ENCODE assay signal across 11 cellular contexts in genomic region chrX:40100537-40101429, GRCh38. TPM values are rescaled to one million over a fixed set of nuclear protein-coding genes. Genes with fewer than 3 reads are reported as not detected.
A peak's percentile ranks its signal among the peaks of the same experiment; 100 is the strongest.
DNase-seq lines count a peak whose midpoint lies in the region; ATAC-seq and TF ChIP-seq lines count a peak whose summit lies in the region.
"Had no signal": no experiment of that assay in that cellular context is flagged by ENCODE, and none has a peak within 500 bp of the region (broad histone marks: within the 10 kb centered on the region; RNA-seq: fewer than 3 reads in every experiment).

No MANE protein-coding gene starts in this region.

- H3K27me3 ChIP-seq in HCT116 (ENCODE audit: insufficient read depth, low read length): no peaks in the 10 kb centered on the region
- 0 out of 2 replicates have a peak, but pooled peaks cover 6% of the 10 kb centered on the region for H3K27me3 ChIP-seq in OCI-LY3 (ENCODE audit: low read depth, low read length)
- peaks cover 0 to 37% (median 2%) of the 10 kb centered on the region in 4 donors for H3K27me3 ChIP-seq in esophagus muscularis mucosa

- no peaks in the 10 kb centered on the region for H3K27me3 Mint-ChIP-seq in stimulated activated naive B cell treated with anti-CD40 and anti-IgM and Interleukin-4, amounts not matched to agents 10 μg/mL and 1 μg/mL and 100 μg/mL, for 72 hours
- H3K27me3 Mint-ChIP-seq: activated naive CD8-positive, alpha-beta T cell treated with anti-CD3 and anti-CD28 coated beads, Interleukin-2, amount 10 ng/mL, durations not matched to agents 7 days and 5 days had no signal

- peaks cover 24 to 42% of the 10 kb centered on the region in 2 experiments for H3K4me1 ChIP-seq in HCT116 (ENCODE audit: control insufficient read depth in 1 of 2, insufficient read depth in 2 of 2, low read length in 2 of 2)
- peaks cover 28% of the 10 kb centered on the region for H3K4me1 ChIP-seq in OCI-LY3 (ENCODE audit: low read length)
- peaks cover 10 to 85% (median 34%) of the 10 kb centered on the region in 4 donors for H3K4me1 ChIP-seq in esophagus muscularis mucosa

- H2AFZ ChIP-seq in HCT116 (ENCODE audit: low read depth, low read length, poor library complexity, severe bottlenecking): no peak overlapping the region
- H2AFZ ChIP-seq in OCI-LY3 (ENCODE audit: low read depth, low read length): no peak overlapping the region

- RAD21 ChIA-PET in HCT116 (lab: Charles Lee; ENCODE audit: low non-redundant PET in 1 of 2, low total read pairs in 2 of 2, uncharacterized antibody in 2 of 2, unreplicated experiment in 2 of 2): no interaction called here

- H3K36me3 Mint-ChIP-seq in stimulated activated naive B cell treated with anti-CD40 and anti-IgM and Interleukin-4, amounts not matched to agents 10 μg/mL and 1 μg/mL and 100 μg/mL, for 72 hours: peaks cover 4 to 7% of the 10 kb centered on the region in 2 donors
- H3K36me3 Mint-ChIP-seq: activated naive CD8-positive, alpha-beta T cell treated with anti-CD3 and anti-CD28 coated beads, Interleukin-2, amount 10 ng/mL, durations not matched to agents 7 days and 5 days had no signal

- ATAC-seq in HCT116: no peak
- no peak for ATAC-seq in stimulated activated naive B cell treated with anti-CD40 and anti-IgM and Interleukin-4, amounts not matched to agents 10 μg/mL and 1 μg/mL and 100 μg/mL, for 72 hours (replicated peaks)
- ATAC-seq: activated CD8-positive, alpha-beta T cell treated with anti-CD3 and anti-CD28 coated beads, Interleukin-2, amount 10 ng/mL, durations not matched to agents 7 days and 5 days; stimulated activated effector memory CD8-positive, alpha-beta T cell treated with anti-CD3 and anti-CD28 coated beads, Interleukin-12 subunit alpha, Interleukin-12 subunit beta, amount 100 ng/mL, for 72 hours had no signal

- intact Hi-C loops in HCT116 (cut with micrococcal nuclease): no loop called here
- intact Hi-C loops in esophagus muscularis mucosa (cut with DNase I): no loop called here

- no peaks in the 10 kb centered on the region for H4K20me1 ChIP-seq in HCT116 (ENCODE audit: insufficient read depth)
- peaks cover 10% of the 10 kb centered on the region; the same call in 1 of the 2 replicates for H4K20me1 ChIP-seq in OCI-LY3 (ENCODE audit: insufficient read depth, low read length)

- peaks cover 69% of the 10 kb centered on the region for H3K79me2 ChIP-seq in HCT116 (ENCODE audit: insufficient read depth, low read length)
- peaks cover 23% of the 10 kb centered on the region for H3K79me2 ChIP-seq in OCI-LY3 (ENCODE audit: low read length)

- no peaks in the 10 kb centered on the region for H3K9me2 ChIP-seq in HCT116 (ENCODE audit: insufficient read depth)

- peak overlapping the region; percentile 80 for H3K9ac ChIP-seq in HCT116 (ENCODE audit: low read length)
- H3K9ac ChIP-seq in OCI-LY3 (ENCODE audit: low read length): peak overlapping the region; percentile 48

- CTCF ChIA-PET in HCT116 (lab: Charles Lee): no interaction called here

- H3K9me3 ChIP-seq in HCT116 (ENCODE audit: control insufficient read depth in 1 of 2, insufficient read depth in 1 of 2, low read depth in 1 of 2, low read length in 2 of 2) (no peaks in the 10 kb centered on the region), OCI-LY3 (ENCODE audit: insufficient read depth, low read length) (no peaks in the 10 kb centered on the region), esophagus muscularis mucosa (no peaks in the 10 kb centered on the region)

- no peak for TF ChIP-seq POLR2A in HCT116 (IDR thresholded peaks at IDR 0.05; ENCODE audit: borderline replicate concordance, extremely low read depth, insufficient read depth, insufficient read length)
- TF ChIP-seq POLR2A in esophagus muscularis mucosa (IDR thresholded peaks at IDR 0.05; ENCODE audit: low read depth): no peak

- H3K4me2 ChIP-seq in HCT116 (ENCODE audit: low read length): peak overlapping the region; percentile 87
- H3K4me2 ChIP-seq in OCI-LY3 (ENCODE audit: low read length): peak overlapping the region; percentile 81

- no TSS peak for BruUV-seq in HCT116 (replicated peaks; lab: Mats Ljungman, UMichigan)

- WGBS in esophagus muscularis mucosa: 50% methylated on average over 31 of the region's 31 CpGs

- H3K27ac Mint-ChIP-seq in stimulated activated naive B cell treated with anti-CD40 and anti-IgM and Interleukin-4, amounts not matched to agents 10 μg/mL and 1 μg/mL and 100 μg/mL, for 72 hours: peak overlapping the region; percentile 94

- H3K4me3 Mint-ChIP-seq in stimulated activated naive B cell treated with anti-CD40 and anti-IgM and Interleukin-4, amounts not matched to agents 10 μg/mL and 1 μg/mL and 100 μg/mL, for 72 hours: peak overlapping the region in 1 of 2 donors; percentile 65
- H3K4me3 Mint-ChIP-seq: activated naive CD8-positive, alpha-beta T cell treated with anti-CD3 and anti-CD28 coated beads, Interleukin-2, amount 10 ng/mL, durations not matched to agents 7 days and 5 days had no signal

- TF ChIP-seq EP300 in esophagus muscularis mucosa (IDR thresholded peaks at IDR 0.05): no peak

- DNase-seq in HCT116 (ENCODE audit: low read depth, low spot score) (no peak), esophagus muscularis mucosa (ENCODE audit: extremely low spot score) (no peak), NCI-H1417 treated with DMSO at 0.1 percent for 48 hours (lab: John Stamatoyannopoulos, UW) (no peak), NCI-H1092 treated with DMSO at 0.1 percent for 48 hours (lab: John Stamatoyannopoulos, UW) (no peak), mucosa of gallbladder (ENCODE audit: low spot score) (no peak)
- no peak for DNase-seq in stimulated activated naive B cell treated with anti-CD40 and anti-IgM and Interleukin-4, amounts not matched to agents 10 μg/mL and 1 μg/mL and 100 μg/mL, for 72 hours
- DNase-seq: activated CD8-positive, alpha-beta T cell treated with anti-CD3 and anti-CD28 coated beads, Interleukin-2, amount 10 ng/mL, durations not matched to agents 7 days and 5 days; activated naive CD8-positive, alpha-beta T cell treated with anti-CD3 and anti-CD28 coated beads, Interleukin-2, amount 10 ng/mL, durations not matched to agents 7 days and 5 days; NCI-H446 treated with DMSO at 0.1 percent for 48 hours had no signal

- H3K9me3 Mint-ChIP-seq in stimulated activated naive B cell treated with anti-CD40 and anti-IgM and Interleukin-4, amounts not matched to agents 10 μg/mL and 1 μg/mL and 100 μg/mL, for 72 hours: no peaks in the 10 kb centered on the region
- H3K9me3 Mint-ChIP-seq: activated naive CD8-positive, alpha-beta T cell treated with anti-CD3 and anti-CD28 coated beads, Interleukin-2, amount 10 ng/mL, durations not matched to agents 7 days and 5 days; stimulated activated effector memory CD8-positive, alpha-beta T cell treated with anti-CD3 and anti-CD28 coated beads, Interleukin-12 subunit alpha, Interleukin-12 subunit beta, amount 100 ng/mL, for 72 hours had no signal

- POLR2A ChIA-PET in HCT116 (lab: Charles Lee): interaction anchor here (0.5 to 0.6 kb wide), 2 partner anchors 16 to 86 kb away, joined by 3 read pairs; no protein-coding TSS in a partner anchor

- H3K36me3 ChIP-seq in HCT116 (ENCODE audit: control insufficient read depth in 1 of 2, insufficient read depth in 2 of 2, low read length in 2 of 2): no peaks in the 10 kb centered on the region
- H3K36me3 ChIP-seq in OCI-LY3 (replicated peaks; ENCODE audit: low read depth, low read length): peaks cover 5% of the 10 kb centered on the region
- H3K36me3 ChIP-seq in esophagus muscularis mucosa: no peaks in the 10 kb centered on the region

- H3K4me3 ChIP-seq in HCT116 (replicated peaks in 1 of 2; ENCODE audit: low read depth in 1 of 2, low read length in 2 of 2): peak overlapping the region; percentile 46 to 50
- peak overlapping the region; percentile 63 for H3K4me3 ChIP-seq in OCI-LY3 (ENCODE audit: low read length)
- H3K4me3 ChIP-seq in esophagus muscularis mucosa: no peak overlapping the region

- TF ChIP-seq CTCF in HCT116 (IDR thresholded peaks at IDR 0.05 in 2 of 3, conservative IDR thresholded peaks at IDR 0.05 in 1 of 3; ENCODE audit: borderline replicate concordance in 1 of 3, insufficient read depth in 1 of 3, low read depth in 2 of 3, low read length in 2 of 3) (no peak), OCI-LY3 (IDR thresholded peaks at IDR 0.05; ENCODE audit: low read depth, low read length) (no peak), esophagus muscularis mucosa (IDR thresholded peaks at IDR 0.05) (no peak)

- H3K4me1 Mint-ChIP-seq in stimulated activated naive B cell treated with anti-CD40 and anti-IgM and Interleukin-4, amounts not matched to agents 10 μg/mL and 1 μg/mL and 100 μg/mL, for 72 hours: peaks cover 7 to 27% of the 10 kb centered on the region in 2 donors

- peak overlapping the region; percentile 86 for H3K27ac ChIP-seq in HCT116 (ENCODE audit: low read depth, low read length)
- peak overlapping the region; percentile 96 for H3K27ac ChIP-seq in OCI-LY3 (ENCODE audit: low read length)
- peak overlapping the region; percentile 87 to 93 (median 92) for H3K27ac ChIP-seq in esophagus muscularis mucosa (replicated peaks in 1 of 4)

- TF ChIP-seq RAD21 in HCT116 (IDR thresholded peaks at IDR 0.05; ENCODE audit: low read depth): no peak

TF ChIP-seq in HCT116, 20 proteins besides CTCF, POLR2A, EP300 and RAD21 (continues in another document):
- no peak for TF ChIP-seq ATF3 (IDR thresholded peaks at IDR 0.05)
- no peak for TF ChIP-seq SIN3A (IDR thresholded peaks at IDR 0.05; ENCODE audit: low read depth)
- no peak for TF ChIP-seq ELF1 (IDR thresholded peaks at IDR 0.05; ENCODE audit: borderline replicate concordance, low read depth)
- TF ChIP-seq SRF (IDR thresholded peaks at IDR 0.05; ENCODE audit: low read depth): no peak

RNA-seq across cellular contexts. Expression of gene BCOR, which starts 3.0 kb away (rescaled TPM):
- total RNA-seq in HCT116 (2021; ENCODE audit: unreplicated experiment) (35.1 TPM), esophagus muscularis mucosa (10 to 100 TPM; 19.9 to 32.5 (median 26.0) TPM), mucosa of gallbladder (25.8 TPM)
- 12.3 and 14.5 TPM in 2 replicates for polyA plus RNA-seq in HCT116 (2012)

Comparison
In these comparisons a context has a peak if more than half of its experiments do, and no peak if none do; other contexts are left out.
1. H3K4me3 ChIP-seq: peak in HCT116 (2 of 2) and OCI-LY3 (single experiment); none in esophagus muscularis mucosa (0 of 4).
2. Peak in every context shown above with its lines, with median percentiles within 50 percentile points of each other: H3K27ac ChIP-seq.